8 cellular contexts compared by ENCODE assay signal in genomic region chr4:41505161-41505653, GRCh38. TPM values are rescaled to one million over a fixed set of nuclear protein-coding genes. Genes with fewer than 3 reads are reported as not detected.
DNase-seq lines count a peak whose midpoint lies in the region; ATAC-seq lines count a peak whose summit lies in the region.

No MANE protein-coding gene starts in this region.

- H3K27ac ChIP-seq in angular gyrus (ENCODE audit: low read depth, low read length): peak overlapping the region; percentile 33

- DNase-seq in AG08395 (ENCODE audit: low spot score) (peak; percentile 38), LoVo (ENCODE audit: low spot score) (peak; percentile 59), left colon (no peak), T-helper 9 cell (no peak), OCI-M1 (lab: John Stamatoyannopoulos, UW) (no peak), DMS153 (lab: John Stamatoyannopoulos, UW) (no peak)

- ATAC-seq in left colon (peak; percentile 75), GM18909 (IDR thresholded peaks at IDR 0.05; ENCODE audit: poor library complexity, unreplicated experiment) (no peak)

- intact Hi-C loops in left colon (cut with DNase I, micrococcal nuclease): no loop called here

RNA-seq across cellular contexts. Expression of gene LIMCH1, which starts 32.8 kb away (rescaled TPM):
- total RNA-seq in left colon: 1 to 10 TPM; 7.2 to 9.5 TPM

Comparison
In these comparisons a context has a peak if more than half of its experiments do, and no peak if none do; other contexts are left out.
1. DNase-seq: peak in AG08395 (single experiment) and LoVo (single experiment); none in left colon (0 of 2), T-helper 9 cell (single experiment), OCI-M1 (single experiment) and DMS153 (single experiment).